11 cellular contexts compared by ENCODE assay signal in the genomic region with DNA sequence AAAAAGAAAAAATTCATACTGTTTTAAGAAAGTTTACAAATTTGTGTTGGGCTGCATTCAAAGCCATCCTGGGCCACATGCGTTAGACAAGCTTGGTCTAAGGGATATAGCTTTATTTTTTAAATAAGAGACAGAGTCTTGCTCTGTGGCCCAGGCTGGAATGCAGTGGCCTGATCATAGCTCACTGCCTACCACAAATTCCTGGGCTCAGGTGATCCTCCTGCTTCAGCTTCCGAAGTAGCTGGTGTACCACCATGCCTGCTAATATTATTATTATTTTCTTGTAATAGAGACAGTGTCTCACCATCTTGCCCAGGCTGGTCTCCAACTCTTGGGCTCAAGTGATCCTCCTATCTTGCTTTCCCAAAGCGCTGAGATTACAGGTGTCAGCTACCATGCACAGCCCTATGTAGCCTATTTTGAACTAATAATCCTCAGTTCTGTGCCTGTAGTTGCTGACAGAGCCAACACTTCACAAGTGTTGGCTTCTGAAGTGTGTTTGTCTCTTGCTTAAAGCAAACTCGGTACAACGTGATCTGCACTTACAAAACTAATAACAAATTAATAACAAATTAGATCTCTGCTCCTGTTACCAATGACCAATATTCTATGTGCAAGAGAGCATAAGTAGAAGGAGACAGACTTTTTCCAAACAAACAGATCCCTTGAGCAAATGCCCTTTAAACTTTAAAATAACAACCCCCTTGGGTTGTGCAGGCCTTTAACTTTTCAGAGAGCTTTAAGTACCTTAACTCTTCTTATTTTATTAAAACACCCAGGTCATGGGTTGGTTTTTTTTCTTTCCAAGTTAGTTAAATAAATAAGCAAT.
DNase-seq lines count a peak whose midpoint lies in the region; ATAC-seq and TF ChIP-seq lines count a peak whose summit lies in the region.
"Had no signal": no experiment of that assay in that cellular context is flagged by ENCODE, and none has a peak within 500 bp of the region (broad histone marks: within the 10 kb centered on the region; RNA-seq: fewer than 3 reads in every experiment).

No MANE protein-coding gene starts in this region.

- H2AFZ ChIP-seq in PC-3 (ENCODE audit: low read length): 0 out of 2 replicates have a peak overlapping the region, but pooled peaks have one; percentile 6

- H3K79me1 ChIP-seq in mesendoderm (ENCODE audit: low read length): no peaks in the 10 kb centered on the region

- H4K5ac ChIP-seq in mesendoderm (ENCODE audit: low read length): no peak overlapping the region

- no peaks in the 10 kb centered on the region for H3K9me2 ChIP-seq in PC-3 (replicated peaks; ENCODE audit: low read length)

- H4K20me1 ChIP-seq in PC-3 (ENCODE audit: low read length): no peaks in the 10 kb centered on the region

- no peaks in the 10 kb centered on the region for H3K79me2 ChIP-seq in PC-3 (ENCODE audit: low read length)
- H3K79me2 ChIP-seq in mesendoderm (ENCODE audit: control insufficient read depth, insufficient read depth, low read length): no peaks in the 10 kb centered on the region

- no peak; the same call in 1 of the 2 replicates for ATAC-seq in PC-3
- no peak for ATAC-seq in thoracic aorta (ENCODE audit: insufficient number of reproducible peaks, low FRiP score, low read depth)
- ATAC-seq in GM18868 (IDR thresholded peaks at IDR 0.05; ENCODE audit: unreplicated experiment): no peak
- no peak for ATAC-seq in activated T-cell treated with anti-CD3 and anti-CD28 coated beads, Interleukin-2, amount 50 U/mL, for 4 hours

- CTCF ChIA-PET in PC-3 (lab: Charles Lee): interaction anchor here (0.6 to 1.0 kb wide), 3 partner anchors 28 to 51 kb away, joined by 3 to 6 read pairs (median 3); no protein-coding TSS in a partner anchor

- H3K4me3 ChIP-seq in PC-3 (ENCODE audit: low read length) (no peak overlapping the region), dorsolateral prefrontal cortex (peak overlapping the region in 2 of 59 donors; percentile 3 to 9), mesendoderm (ENCODE audit: low read length) (no peak overlapping the region), thoracic aorta (peak overlapping the region; percentile 17)

- H3K56ac ChIP-seq in mesendoderm (ENCODE audit: low read length): peak overlapping the region; percentile 22

- no peaks in the 10 kb centered on the region for H3K27me3 ChIP-seq in PC-3 (ENCODE audit: low read length)
- H3K27me3 ChIP-seq in dorsolateral prefrontal cortex: no peaks in the 10 kb centered on the region
- H3K27me3 ChIP-seq in mesendoderm (ENCODE audit: insufficient read depth, low read length, poor library complexity): no peaks in the 10 kb centered on the region
- no peaks in the 10 kb centered on the region for H3K27me3 ChIP-seq in thoracic aorta (replicated peaks; ENCODE audit: insufficient read depth)

- no peak overlapping the region for H2BK120ac ChIP-seq in mesendoderm (ENCODE audit: low read depth, low read length)

- H3K9me3 ChIP-seq in PC-3 (ENCODE audit: low read length) (no peaks in the 10 kb centered on the region), thoracic aorta (no peaks in the 10 kb centered on the region)

- H2BK5ac ChIP-seq in mesendoderm (ENCODE audit: low read length): no peak overlapping the region

- no peak overlapping the region for H3K18ac ChIP-seq in mesendoderm (ENCODE audit: low read length)

- POLR2A ChIA-PET in PC-3 (lab: Charles Lee; ENCODE audit: unreplicated experiment): interaction anchor here (0.5 to 0.7 kb wide), 3 partner anchors 13 to 263 kb away, joined by 3 to 4 read pairs (median 3); no protein-coding TSS in a partner anchor

- no peaks in the 10 kb centered on the region for H3K4me1 Mint-ChIP-seq in activated T-cell treated with anti-CD3 and anti-CD28 coated beads, Interleukin-2, amount 50 U/mL, for 4 hours (ENCODE audit: low read depth)
- H3K4me1 Mint-ChIP-seq: activated B cell treated with CpG ODN at 0.5 μM for 24 hours had no signal

- H3K9ac ChIP-seq in PC-3 (ENCODE audit: low read length) (peak overlapping the region; percentile 11; the same call in 1 of the 2 replicates), mesendoderm (ENCODE audit: low read length) (peak overlapping the region; percentile 8)
- H3K9ac ChIP-seq: KMS-11 had no signal

- H3F3A ChIP-seq in PC-3 (ENCODE audit: low read length, unreplicated experiment): no peaks in the 10 kb centered on the region

- H3K4me1 ChIP-seq in PC-3 (ENCODE audit: insufficient read depth, low read length): peaks cover 23% of the 10 kb centered on the region
- H3K4me1 ChIP-seq in mesendoderm (ENCODE audit: control insufficient read depth, low read depth, low read length): peaks cover 10% of the 10 kb centered on the region
- peaks cover 29 to 45% of the 10 kb centered on the region in 2 donors for H3K4me1 ChIP-seq in thoracic aorta (ENCODE audit: control insufficient read depth in 1 of 2, low read depth in 2 of 2)

- no TSS peak for BruUV-seq in PC-3 (replicated peaks; lab: Mats Ljungman, UMichigan)

- H3K27ac ChIP-seq in PC-3 (ENCODE audit: low read length) (peak overlapping the region; percentile 61), dorsolateral prefrontal cortex (peak overlapping the region in 57 of 59 donors; percentile 1 to 86 (median 66)), mesendoderm (ENCODE audit: low read depth, low read length) (no peak overlapping the region), thoracic aorta (peak overlapping the region; percentile 89 to 95)
- H3K27ac ChIP-seq: KMS-11 had no signal

- H3K27me3 Mint-ChIP-seq in activated T-cell treated with anti-CD3 and anti-CD28 coated beads, Interleukin-2, amount 50 U/mL, for 4 hours (ENCODE audit: low read depth): no peaks in the 10 kb centered on the region
- H3K27me3 Mint-ChIP-seq: activated B cell treated with CpG ODN at 0.5 μM for 24 hours; activated naive CD4-positive, alpha-beta T cell treated with anti-CD3 and anti-CD28 coated beads, Interleukin-2, amount 50 U/mL, for 24 hours had no signal

- H3K36me3 ChIP-seq in PC-3 (ENCODE audit: low read depth, low read length): 0 out of 2 replicates have a peak, but pooled peaks cover 2% of the 10 kb centered on the region
- H3K36me3 ChIP-seq in mesendoderm (ENCODE audit: control insufficient read depth, insufficient read depth, low read length): no peaks in the 10 kb centered on the region
- H3K36me3 ChIP-seq in thoracic aorta: no peaks in the 10 kb centered on the region

- TF ChIP-seq CTCF in PC-3 (conservative IDR thresholded peaks at IDR 0.05; ENCODE audit: low read depth, low read length) (no peak), dorsolateral prefrontal cortex (IDR thresholded peaks at IDR 0.05 in 54 of 56, conservative IDR thresholded peaks at IDR 0.05 in 2 of 56; ENCODE audit: low read depth in 1 of 56, partially characterized antibody in 56 of 56) (no peak), thoracic aorta (IDR thresholded peaks at IDR 0.05) (no peak)

- H2BK15ac ChIP-seq in mesendoderm (replicated peaks; ENCODE audit: low read depth): no peak overlapping the region

- peaks cover 13% of the 10 kb centered on the region for H3K36me3 Mint-ChIP-seq in activated T-cell treated with anti-CD3 and anti-CD28 coated beads, Interleukin-2, amount 50 U/mL, for 4 hours (ENCODE audit: insufficient read depth)

- H3K4ac ChIP-seq in mesendoderm (ENCODE audit: low read depth, low read length): peak overlapping the region; percentile 27

- no peak overlapping the region for H3K23ac ChIP-seq in mesendoderm (ENCODE audit: low read length)

- H3K9me3 Mint-ChIP-seq in activated T-cell treated with anti-CD3 and anti-CD28 coated beads, Interleukin-2, amount 50 U/mL, for 4 hours: no peaks in the 10 kb centered on the region
- H3K9me3 Mint-ChIP-seq: activated B cell treated with CpG ODN at 0.5 μM for 24 hours; activated naive CD4-positive, alpha-beta T cell treated with anti-CD3 and anti-CD28 coated beads, Interleukin-2, amount 50 U/mL, for 24 hours had no signal

- H3K4me3 Mint-ChIP-seq in activated T-cell treated with anti-CD3 and anti-CD28 coated beads, Interleukin-2, amount 50 U/mL, for 4 hours: no peak overlapping the region
- H3K4me3 Mint-ChIP-seq: activated B cell treated with CpG ODN at 0.5 μM for 24 hours; activated naive CD4-positive, alpha-beta T cell treated with anti-CD3 and anti-CD28 coated beads, Interleukin-2, amount 50 U/mL, for 24 hours had no signal

- intact Hi-C loops in PC-3 (cut with micrococcal nuclease): no loop called here
- intact Hi-C loops in dorsolateral prefrontal cortex (cut with DNase I): no loop called here

- WGBS in mesendoderm (ENCODE audit: extremely low coverage, insufficient coverage, low lambda C conversion rate): no CpG with 5 or more reads among the region's 5 CpGs

- H2AK5ac ChIP-seq in mesendoderm (ENCODE audit: low read length): no peak overlapping the region

- H3K4me2 ChIP-seq in PC-3 (ENCODE audit: low read length): peak overlapping the region; percentile 63
- no peak overlapping the region for H3K4me2 ChIP-seq in mesendoderm (ENCODE audit: low read length)
- H3K4me2 ChIP-seq: KMS-11 had no signal

- no peak overlapping the region for H4K8ac ChIP-seq in mesendoderm (ENCODE audit: low read depth, low read length)

- DNase-seq in PC-3 (no peak), dorsolateral prefrontal cortex (no peak), mesendoderm (no peak), thoracic aorta (ENCODE audit: low spot score) (no peak), NCI-H524 treated with DMSO at 0.1 percent for 48 hours (lab: John Stamatoyannopoulos, UW) (no peak), 8988T (no peak)
- DNase-seq in activated T-cell treated with anti-CD3 and anti-CD28 coated beads, Interleukin-2, amount 50 U/mL, for 4 hours: no peak
- DNase-seq: activated B cell treated with CpG ODN at 0.5 μM for 24 hours had no signal
